ENCODE assay signal across 14 cellular contexts in the genomic region with DNA sequence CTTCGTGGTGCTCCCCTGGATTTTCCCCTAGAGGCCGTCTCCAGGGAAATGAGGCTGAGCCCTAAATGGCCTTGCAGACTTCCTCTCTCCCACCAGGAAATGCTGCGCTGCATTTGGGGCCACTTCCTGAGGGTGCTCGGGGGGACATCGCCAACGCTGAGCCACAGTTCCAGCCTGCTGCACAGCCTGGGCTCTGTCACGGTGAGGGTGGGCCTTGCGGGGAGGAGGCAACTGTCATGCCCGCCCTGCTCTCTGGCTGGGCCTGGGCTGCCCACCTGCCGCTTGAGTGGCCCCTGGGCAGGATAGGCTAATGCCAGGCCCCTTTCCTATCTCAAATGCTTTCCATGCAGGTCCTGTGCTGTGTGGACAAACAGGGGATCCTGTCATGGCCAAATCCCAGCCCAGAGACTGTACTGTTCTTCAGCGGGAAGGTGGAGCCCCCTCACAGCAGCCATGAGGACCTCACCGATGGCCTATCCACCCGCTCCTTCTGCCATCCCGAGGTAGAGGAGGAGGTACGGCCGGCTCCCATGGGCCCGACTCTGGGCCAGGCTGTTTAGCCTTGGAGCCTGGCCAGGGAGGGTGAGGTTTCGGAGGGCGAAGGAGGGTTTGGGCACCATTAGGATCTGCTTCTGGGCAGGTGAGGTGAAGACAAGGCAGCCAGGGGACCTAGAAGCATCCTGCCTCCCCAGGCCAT.
"Had no signal": no experiment of that assay in that cellular context is flagged by ENCODE, and none has a peak within 500 bp of the region (broad histone marks: within the 10 kb centered on the region; RNA-seq: fewer than 3 reads in every experiment).

No MANE protein-coding gene starts in this region.

- H3K27ac ChIP-seq: brain microvascular endothelial cell, neural progenitor cell had no signal

- H3K36me3 ChIP-seq: neural progenitor cell had no signal

- H3K27me3 ChIP-seq: brain microvascular endothelial cell, esophagus squamous epithelium, neural progenitor cell had no signal

- H3K4me3 ChIP-seq: esophagus squamous epithelium, neural progenitor cell had no signal

- H3K9me3 ChIP-seq: esophagus squamous epithelium had no signal

- ATAC-seq: activated naive CD4-positive, alpha-beta T cell treated with anti-CD3 and anti-CD28 coated beads, Interleukin-2, amount 50 U/mL, for 72 hours; stimulated activated memory B cell treated with anti-CD40 and anti-IgM and Interleukin-4, amounts not matched to agents 10 μg/mL and 1 μg/mL and 100 μg/mL, for 72 hours had no signal

- H3K4me1 ChIP-seq: neural progenitor cell had no signal

- DNase-seq: activated B cell treated with CpG ODN at 0.5 μM for 24 hours; activated CD4-positive, alpha-beta T cell treated with anti-CD3 and anti-CD28 coated beads, Interleukin-2, amount 10 ng/mL, durations not matched to agents 24 days and 14 days; activated effector memory CD4-positive, alpha-beta T cell treated with Interleukin-2 at 50 U/mL for 16 hours; activated T-cell treated with anti-CD3 and anti-CD28 coated beads, Interleukin-2, amount 50 U/mL, for 24 hours; amniotic stem cell; brain microvascular endothelial cell; cerebellar nuclear complex; esophagus squamous epithelium; foreskin fibroblast; retina; stimulated activated CD4-positive, alpha-beta T cell treated with anti-CD3 and anti-CD28 coated beads, Interleukin-1b, Interleukin-23, amount 100 ng/mL, for 48 hours had no signal
